ENCODE assay signal across 19 cellular contexts in genomic region chr15:84648539-84648938, GRCh38. TPM values are rescaled to one million over a fixed set of nuclear protein-coding genes. Genes with fewer than 3 reads are reported as not detected.
DNase-seq lines count a peak whose midpoint lies in the region; ATAC-seq, FAIRE-seq and TF ChIP-seq lines count a peak whose summit lies in the region.
"Had no signal": no experiment of that assay in that cellular context is flagged by ENCODE, and none has a peak within 500 bp of the region (broad histone marks: within the 10 kb centered on the region; RNA-seq: fewer than 3 reads in every experiment).

No MANE protein-coding gene starts in this region.

- H3K27ac ChIP-seq in GM23248 (no peak overlapping the region), lung (ENCODE audit: low read depth in 1 of 2, low read length in 1 of 2) (peak overlapping the region; percentile 7)
- H3K27ac ChIP-seq: ovary had no signal

- peaks cover 34% of the 10 kb centered on the region for H3K79me2 ChIP-seq in GM23248 (ENCODE audit: insufficient read depth)

- H3K4me2 ChIP-seq in GM23248 (ENCODE audit: unreplicated experiment): no peak overlapping the region

- H3K4me3 ChIP-seq in GM23248: no peak overlapping the region
- no peak overlapping the region for H3K4me3 ChIP-seq in lung
- H3K4me3 ChIP-seq: gastroesophageal sphincter, ovary had no signal

- no peak for FAIRE-seq in HTR-8/SVneo (lab: Jason Lieb, UNC)
- FAIRE-seq: H1 had no signal

- TF ChIP-seq CTCF in lung (IDR thresholded peaks at IDR 0.05; ENCODE audit: control extremely low read depth, extremely low read depth): no peak

- H3K36me3 ChIP-seq in GM23248 (ENCODE audit: low read depth) (peaks cover 47% of the 10 kb centered on the region), lung (ENCODE audit: control insufficient read depth in 2 of 2, insufficient read depth in 2 of 2, low read length in 2 of 2) (peaks cover 36 to 49% of the 10 kb centered on the region in 2 donors)
- H3K36me3 ChIP-seq: ovary had no signal

- H3K27me3 ChIP-seq in GM23248 (replicated peaks; ENCODE audit: insufficient read depth): no peaks in the 10 kb centered on the region
- H3K27me3 ChIP-seq in lung (ENCODE audit: control insufficient read depth, insufficient read depth): no peaks in the 10 kb centered on the region
- H3K27me3 ChIP-seq: gastroesophageal sphincter, ovary had no signal

- intact Hi-C loops in dendritic cell treated with granulocyte-macrophage colony-stimulating factor and Interleukin-4, amounts not matched to agents 40 ng/mL and 50 ng/mL, for 4 days (cut with micrococcal nuclease): no loop called here

- 55 to 63% methylated on average over 3 of the region's 3 CpGs for WGBS in GM23248 (ENCODE audit: low coverage in 1 of 2, low lambda C conversion rate in 2 of 2, missing lambda C conversion rate in 2 of 2), 2 experiments
- 34 to 56% methylated on average over 3 of the region's 3 CpGs for WGBS in lung, 2 donors

- H3K27ac Mint-ChIP-seq in dendritic cell treated with granulocyte-macrophage colony-stimulating factor and Interleukin-4, amounts not matched to agents 40 ng/mL and 50 ng/mL, for 4 days: peak overlapping the region; percentile 73

- H3K27me3 Mint-ChIP-seq in dendritic cell treated with granulocyte-macrophage colony-stimulating factor and Interleukin-4, amounts not matched to agents 40 ng/mL and 50 ng/mL, for 4 days: no peaks in the 10 kb centered on the region
- H3K27me3 Mint-ChIP-seq: CD8-positive, alpha-beta memory T cell had no signal

- H2AFZ ChIP-seq in GM23248: no peak overlapping the region

- H3K9me3 Mint-ChIP-seq in dendritic cell treated with granulocyte-macrophage colony-stimulating factor and Interleukin-4, amounts not matched to agents 40 ng/mL and 50 ng/mL, for 4 days: no peaks in the 10 kb centered on the region
- H3K9me3 Mint-ChIP-seq: CD8-positive, alpha-beta memory T cell had no signal

- no peak overlapping the region for H3K9ac ChIP-seq in GM23248

- no peak overlapping the region for H3K4me3 Mint-ChIP-seq in dendritic cell treated with granulocyte-macrophage colony-stimulating factor and Interleukin-4, amounts not matched to agents 40 ng/mL and 50 ng/mL, for 4 days

- H3K4me1 ChIP-seq in GM23248 (ENCODE audit: insufficient read depth): peaks cover 30% of the 10 kb centered on the region
- H3K4me1 ChIP-seq in lung (ENCODE audit: control insufficient read depth in 2 of 2, insufficient read depth in 2 of 2, low read length in 2 of 2): peaks cover 7 to 9% of the 10 kb centered on the region in 2 donors

- peak; percentile 84 for DNase-seq in CD1c-positive myeloid dendritic cell (ENCODE audit: extremely low spot score)
- DNase-seq in GM23248: peak; percentile 81
- peak; percentile 59 for DNase-seq in lung (ENCODE audit: low spot score)
- DNase-seq in HTR-8/SVneo (ENCODE audit: insufficient read length, low spot score): no peak
- DNase-seq in stimulated activated CD4-positive, alpha-beta T cell treated with anti-CD3 and anti-CD28 coated beads, Interleukin-15, amount 100 ng/mL, for 24 hours: no peak
- DNase-seq: activated gamma-delta T cell treated with Interleukin-2 at 50 U/mL for 16 hours; CD8-positive, alpha-beta memory T cell; EL; IMR-90; NCI-H1105 treated with DMSO at 0.1 percent for 48 hours; NK-92 treated with Interleukin-12 subunit alpha and Interleukin-12 subunit beta, amount 100 ng/mL, for 24 hours; ovary; SHP77; T-helper 9 cell had no signal

- H3K9me3 ChIP-seq in GM23248 (ENCODE audit: low read depth) (no peaks in the 10 kb centered on the region), lung (ENCODE audit: control insufficient read depth in 2 of 2, insufficient read depth in 1 of 2, low read length in 1 of 2) (no peaks in the 10 kb centered on the region)
- H3K9me3 ChIP-seq: gastroesophageal sphincter, ovary had no signal

- no peaks in the 10 kb centered on the region for H3K9me2 ChIP-seq in GM23248 (ENCODE audit: insufficient read depth)

- no peaks in the 10 kb centered on the region for H4K20me1 ChIP-seq in GM23248 (ENCODE audit: insufficient read depth)

- ATAC-seq in lung (ENCODE audit: insufficient read depth, low FRiP score) (no peak), HG03196 (IDR thresholded peaks at IDR 0.05; ENCODE audit: unreplicated experiment) (no peak), GM21717 (IDR thresholded peaks at IDR 0.05; ENCODE audit: unreplicated experiment) (no peak)
- ATAC-seq: gastroesophageal sphincter had no signal

- H3F3A ChIP-seq in GM23248 (ENCODE audit: insufficient read depth): peaks cover 17% of the 10 kb centered on the region; the same call in 1 of the 2 replicates

- peaks cover 46% of the 10 kb centered on the region for H3K4me1 Mint-ChIP-seq in dendritic cell treated with granulocyte-macrophage colony-stimulating factor and Interleukin-4, amounts not matched to agents 40 ng/mL and 50 ng/mL, for 4 days (ENCODE audit: low read depth)

- H3K36me3 Mint-ChIP-seq in dendritic cell treated with granulocyte-macrophage colony-stimulating factor and Interleukin-4, amounts not matched to agents 40 ng/mL and 50 ng/mL, for 4 days (ENCODE audit: low read depth): peaks cover 91% of the 10 kb centered on the region

- in situ Hi-C loops in GM23248 (cut with MboI): no loop called here

RNA-seq across cellular contexts. Expression of gene WDR73, which starts 5.5 kb away (rescaled TPM):
- total RNA-seq in GM23248 (2014; rRNA removed; shearing (Covaris generic)): 26.0 and 31.9 TPM in 2 replicates
- 25.2 and 25.6 TPM in 2 replicates for polyA plus RNA-seq in GM23248 (2016; fragmentation: Nextera tagmentation; extraction: Ambion mirVana)
- 10 to 100 TPM; 33.3 to 35.6 TPM for total RNA-seq in lung
- 10 to 100 TPM; 18.2 to 19.7 TPM for polyA plus RNA-seq in lung

RNA-seq across cellular contexts. Expression of gene NMB, which starts 9.5 kb away (rescaled TPM):
- 7.7 and 14.0 TPM in 2 replicates for total RNA-seq in GM23248 (2014; rRNA removed; shearing (Covaris generic))
- polyA plus RNA-seq in GM23248 (2016; fragmentation: Nextera tagmentation; extraction: Ambion mirVana) (8.2 and 11.1 TPM in 2 replicates), lung (1 to 10 TPM; 4.7 to 6.4 TPM)
- total RNA-seq in lung: 1 to 10 TPM; 2.6 to 9.3 TPM

RNA-seq across cellular contexts. Expression of gene ZSCAN2, which starts 47.7 kb away (rescaled TPM):
- total RNA-seq in GM23248 (2014; rRNA removed; shearing (Covaris generic)): 3.4 and 15.0 TPM in 2 replicates
- polyA plus RNA-seq in GM23248 (2016; fragmentation: Nextera tagmentation; extraction: Ambion mirVana) (2.8 and 2.9 TPM in 2 replicates), lung (1 to 10 TPM; 2.5 to 3.7 TPM)
- 10 to 100 TPM in 1 of 2 donors, 1 to 10 TPM in 1; 5.0 to 12.8 TPM for total RNA-seq in lung

Comparison
In these comparisons a context has a peak if more than half of its experiments do, and no peak if none do; other contexts are left out.
1. DNase-seq: peak in CD1c-positive myeloid dendritic cell (single experiment), GM23248 (single experiment) and lung (single experiment); none in HTR-8/SVneo (single experiment) and stimulated activated CD4-positive, alpha-beta T cell treated with anti-CD3 and anti-CD28 coated beads, Interleukin-15, amount 100 ng/mL, for 24 hours (single experiment).